In the genomic region with DNA sequence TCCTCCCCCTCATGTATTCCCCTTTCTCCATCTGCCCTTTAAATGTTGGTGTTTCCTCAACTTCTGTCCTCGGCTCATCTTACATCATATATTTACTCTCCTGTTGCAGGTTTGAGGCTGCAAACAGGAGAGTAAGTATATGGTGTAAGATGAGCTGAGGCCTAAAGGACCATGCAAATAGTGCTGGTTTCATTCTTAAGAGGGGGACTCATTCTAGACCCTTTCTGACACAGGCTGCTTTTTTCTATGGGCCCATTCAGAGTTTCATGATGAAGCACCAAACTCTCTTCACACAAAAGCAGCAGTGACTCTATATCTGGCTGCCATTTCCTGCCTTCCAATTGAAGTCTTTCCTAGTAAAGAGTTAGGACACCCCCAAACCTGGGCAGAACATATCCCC, we compare ENCODE assay signal across 20 cellular contexts.
A peak's percentile ranks its signal among the peaks of the same experiment; 100 is the strongest.
DNase-seq lines count a peak whose midpoint lies in the region; ATAC-seq, FAIRE-seq and TF ChIP-seq lines count a peak whose summit lies in the region.
"Had no signal": no experiment of that assay in that cellular context is flagged by ENCODE, and none has a peak within 500 bp of the region (broad histone marks: within the 10 kb centered on the region; RNA-seq: fewer than 3 reads in every experiment).

No MANE protein-coding gene starts in this region.

- BruUV-seq in HepG2 (replicated peaks; lab: Mats Ljungman, UMichigan) (no TSS peak), IMR-90 (replicated peaks; lab: Mats Ljungman, UMichigan) (no TSS peak), MCF 10A (replicated peaks; lab: Mats Ljungman, UMichigan) (no TSS peak)

- H2BK15ac ChIP-seq in IMR-90 (ENCODE audit: low read depth, low read length): no peak overlapping the region

- H4K20me1 ChIP-seq in HepG2 (ENCODE audit: insufficient read depth, low read length): no peaks in the 10 kb centered on the region
- no peaks in the 10 kb centered on the region for H4K20me1 ChIP-seq in IMR-90 (ENCODE audit: insufficient read depth, low read length)

- no peak overlapping the region for H2AK9ac ChIP-seq in IMR-90 (replicated peaks; ENCODE audit: low read depth, low read length, poor library complexity)

- peak overlapping the region; percentile 83; the same call in 1 of the 2 replicates for H2BK20ac ChIP-seq in IMR-90 (ENCODE audit: low read depth, low read length)

- TF ChIP-seq EP300 in HepG2 (IDR thresholded peaks at IDR 0.05; ENCODE audit: low read depth in 2 of 2, low read length in 2 of 2) (no peak), HepG2 (CRISPR knock-in tag; IDR thresholded peaks at IDR 0.05; ENCODE audit: borderline replicate concordance) (no peak)

- no peaks in the 10 kb centered on the region for H3K36me3 Mint-ChIP-seq in activated T-helper 17 cell treated with anti-CD3 and anti-CD28 coated beads, Interleukin-2, amount 50 U/mL, for 72 hours (ENCODE audit: low read depth)
- H3K36me3 Mint-ChIP-seq in MCF 10A (ENCODE audit: insufficient read depth, unreplicated experiment): no peaks in the 10 kb centered on the region
- H3K36me3 Mint-ChIP-seq: activated naive CD8-positive, alpha-beta T cell; IgD-negative memory B cell had no signal

- H3K79me1 ChIP-seq in IMR-90 (ENCODE audit: low read depth in 1 of 2, low read length in 2 of 2): peaks cover 0 to 8% of the 10 kb centered on the region in 2 experiments; a peak in 1 of 4 replicates

- H3K4me2 ChIP-seq in HepG2 (ENCODE audit: low read depth, low read length) (no peak overlapping the region), IMR-90 (ENCODE audit: low read depth, low read length) (no peak overlapping the region)

- no peak for FAIRE-seq in HepG2 (lab: Jason Lieb, UNC)
- FAIRE-seq: bronchial epithelial cell had no signal

- H3K4me1 Mint-ChIP-seq in activated T-helper 17 cell treated with anti-CD3 and anti-CD28 coated beads, Interleukin-2, amount 50 U/mL, for 72 hours: peaks cover 4% of the 10 kb centered on the region
- H3K4me1 Mint-ChIP-seq in MCF 10A (ENCODE audit: insufficient read depth, unreplicated experiment): peaks cover 8% of the 10 kb centered on the region

- no peak overlapping the region for H3K27ac ChIP-seq in HepG2 (ENCODE audit: extremely low read length, insufficient read depth, low read length)
- no peak overlapping the region for H3K27ac ChIP-seq in right lobe of liver
- H3K27ac ChIP-seq in IMR-90 (ENCODE audit: insufficient read depth, low read length): no peak overlapping the region
- H3K27ac ChIP-seq: heart left ventricle, neutrophil, right atrium auricular region had no signal

- H2AK5ac ChIP-seq in IMR-90 (ENCODE audit: low read depth, low read length): no peak overlapping the region

- H3K36me3 ChIP-seq in HepG2 (replicated peaks in 1 of 2; ENCODE audit: control insufficient read depth in 1 of 2, insufficient read depth in 2 of 2, low read length in 2 of 2) (no peaks in the 10 kb centered on the region), right lobe of liver (no peaks in the 10 kb centered on the region), IMR-90 (ENCODE audit: control insufficient read depth, insufficient read depth, low read length) (no peaks in the 10 kb centered on the region)
- H3K36me3 ChIP-seq: heart left ventricle, neutrophil, right atrium auricular region, uterus had no signal

- H3K4me1 ChIP-seq in HepG2 (ENCODE audit: insufficient read depth, low read length): peaks cover 22% of the 10 kb centered on the region
- no peaks in the 10 kb centered on the region for H3K4me1 ChIP-seq in right lobe of liver
- H3K4me1 ChIP-seq in IMR-90 (ENCODE audit: control insufficient read depth, insufficient read depth, low read length): peaks cover 24% of the 10 kb centered on the region
- H3K4me1 ChIP-seq: uterus had no signal

- DNase-seq in HepG2 (ENCODE audit: low spot score) (no peak), right lobe of liver (no peak), IMR-90 (no peak), NCI-H1930 (lab: John Stamatoyannopoulos, UW) (no peak), MCF 10A (ENCODE audit: unreplicated experiment) (no peak)
- DNase-seq in stimulated activated naive CD4-positive, alpha-beta T cell (lab: John Stamatoyannopoulos, UW): no peak
- DNase-seq: activated CD4-positive, alpha-beta T cell treated with anti-CD3 and anti-CD28 coated beads, Interleukin-2, amount 10 ng/mL, durations not matched to agents 7 days and 5 days; CD4-positive, alpha-beta T cell; heart left ventricle; NCI-H345; T1000 had no signal

- TF ChIP-seq POLR2A in HepG2 (IDR thresholded peaks at IDR 0.05; ENCODE audit: insufficient read depth in 1 of 2, low read depth in 2 of 2, low read length in 2 of 2): no peak
- TF ChIP-seq POLR2A in right lobe of liver (IDR thresholded peaks at IDR 0.05): no peak
- no peak for TF ChIP-seq POLR2A in IMR-90 (IDR thresholded peaks at IDR 0.05; ENCODE audit: low read depth, low read length)

- no peak overlapping the region for H2AFZ ChIP-seq in HepG2 (ENCODE audit: low read length)
- no peak overlapping the region for H2AFZ ChIP-seq in IMR-90 (replicated peaks; ENCODE audit: low read length, poor library complexity)

- CTCF ChIA-PET in HepG2 (lab: Yijun Ruan, JAX; ENCODE audit: low intra/inter-chr PET ratio, low total read pairs): no interaction called here
- CTCF ChIA-PET in IMR-90 (lab: Yijun Ruan, JAX): interaction anchor here (0.6 kb wide), 1 partner anchor 82 kb away, joined by 3 read pairs; no protein-coding TSS in a partner anchor
- CTCF ChIA-PET in MCF 10A (lab: Yijun Ruan, JAX): interaction anchor here (0.8 to 1.3 kb wide), 2 partner anchors 217 to 218 kb away, joined by 3 read pairs; a partner anchor contains a TSS

- H4K5ac ChIP-seq in IMR-90 (ENCODE audit: low read depth, low read length): no peak overlapping the region

- H3K9me1 ChIP-seq in IMR-90 (ENCODE audit: insufficient read depth, low read length): peaks cover 14% of the 10 kb centered on the region

- H2BK120ac ChIP-seq in IMR-90 (ENCODE audit: low read depth, low read length): peak overlapping the region; percentile 2; the same call in 1 of the 2 replicates

- H3K4me3 ChIP-seq in HepG2 (replicated peaks in 1 of 3; ENCODE audit: insufficient read depth in 1 of 3, low read depth in 2 of 3, low read length in 3 of 3): no peak overlapping the region
- no peak overlapping the region for H3K4me3 ChIP-seq in right lobe of liver
- H3K4me3 ChIP-seq in IMR-90 (ENCODE audit: insufficient read depth, low read depth, low read length): no peak overlapping the region
- H3K4me3 ChIP-seq: heart left ventricle, right atrium auricular region, uterus had no signal

- no peaks in the 10 kb centered on the region for H3K9me3 Mint-ChIP-seq in activated T-helper 17 cell treated with anti-CD3 and anti-CD28 coated beads, Interleukin-2, amount 50 U/mL, for 72 hours
- no peaks in the 10 kb centered on the region for H3K9me3 Mint-ChIP-seq in MCF 10A (ENCODE audit: unreplicated experiment)
- H3K9me3 Mint-ChIP-seq: CD4-positive, alpha-beta T cell; memory B cell had no signal

- no peak overlapping the region for H3K56ac ChIP-seq in IMR-90 (ENCODE audit: extremely low read depth, insufficient read depth, low read length)

- intact Hi-C loops in HepG2 (cut with micrococcal nuclease; ENCODE audit: unreplicated experiment) (no loop called here), right lobe of liver (cut with DNase I) (loop anchor here in 1 of 2 donors (10.0 kb wide), 1 partner anchor 222 kb away; a partner anchor contains a TSS), IMR-90 (cut with micrococcal nuclease) (no loop called here), MCF 10A (cut with micrococcal nuclease) (no loop called here)

- no peaks in the 10 kb centered on the region for H3K79me2 ChIP-seq in HepG2 (ENCODE audit: insufficient read depth, low read length)

- H3K9me3 ChIP-seq in HepG2 (ENCODE audit: low read length) (0 out of 2 replicates have a peak, but pooled peaks cover 6% of the 10 kb centered on the region), right lobe of liver (no peaks in the 10 kb centered on the region), IMR-90 (ENCODE audit: control insufficient read depth, insufficient read depth, low read length) (no peaks in the 10 kb centered on the region)
- H3K9me3 ChIP-seq: heart left ventricle, neutrophil, right atrium auricular region, uterus had no signal

- H3K9ac ChIP-seq in HepG2 (ENCODE audit: insufficient read depth, low read depth, low read length): no peak overlapping the region
- H3K9ac ChIP-seq in IMR-90 (ENCODE audit: low read depth, low read length): no peak overlapping the region

- H3K4me3 Mint-ChIP-seq in activated T-helper 17 cell treated with anti-CD3 and anti-CD28 coated beads, Interleukin-2, amount 50 U/mL, for 72 hours: no peak overlapping the region
- no peak overlapping the region for H3K4me3 Mint-ChIP-seq in MCF 10A (ENCODE audit: unreplicated experiment)
- H3K4me3 Mint-ChIP-seq: activated CD4-positive, alpha-beta T cell treated with anti-CD3 and anti-CD28 coated beads, Interleukin-2, amount 10 ng/mL, durations not matched to agents 7 days and 5 days; activated naive CD8-positive, alpha-beta T cell; CD4-positive, alpha-beta T cell; memory B cell had no signal

- H3K27ac Mint-ChIP-seq in activated T-helper 17 cell treated with anti-CD3 and anti-CD28 coated beads, Interleukin-2, amount 50 U/mL, for 72 hours: no peak overlapping the region
- H3K27ac Mint-ChIP-seq in MCF 10A (ENCODE audit: low read depth, unreplicated experiment): no peak overlapping the region
- H3K27ac Mint-ChIP-seq: activated CD4-positive, alpha-beta T cell treated with anti-CD3 and anti-CD28 coated beads, Interleukin-2, amount 10 ng/mL, durations not matched to agents 7 days and 5 days; activated naive CD8-positive, alpha-beta T cell; CD4-positive, alpha-beta T cell; memory B cell had no signal

- in situ Hi-C loops in HepG2 (cut with HindIII; ENCODE audit: extremely low pct_ligation_motif_present, low pct_unique_long_range_greater_than_20kb): no loop called here
- in situ Hi-C loops in IMR-90 (cut with MboI; ENCODE audit: low sequenced_read_pairs): no loop called here

- no peaks in the 10 kb centered on the region for H3K27me3 Mint-ChIP-seq in activated T-helper 17 cell treated with anti-CD3 and anti-CD28 coated beads, Interleukin-2, amount 50 U/mL, for 72 hours
- no peaks in the 10 kb centered on the region for H3K27me3 Mint-ChIP-seq in MCF 10A (ENCODE audit: insufficient read depth, unreplicated experiment)
- H3K27me3 Mint-ChIP-seq: activated CD4-positive, alpha-beta T cell treated with anti-CD3 and anti-CD28 coated beads, Interleukin-2, amount 10 ng/mL, durations not matched to agents 7 days and 5 days; activated naive CD8-positive, alpha-beta T cell; CD4-positive, alpha-beta T cell; memory B cell had no signal

- TF ChIP-seq CTCF in HepG2 (CRISPR knock-in tag; IDR thresholded peaks at IDR 0.05) (no peak), right lobe of liver (IDR thresholded peaks at IDR 0.05) (no peak), IMR-90 (conservative IDR thresholded peaks at IDR 0.05; ENCODE audit: low read depth, low read length) (no peak), MCF 10A (IDR thresholded peaks at IDR 0.05; ENCODE audit: unreplicated experiment) (no peak)

- dilution Hi-C loops in IMR-90 (cut with HindIII; ENCODE audit: low sequenced_read_pairs, unreplicated experiment): no loop called here

- peak overlapping the region in 1 of 2 experiments; percentile 11; a peak in 2 of 4 replicates for H4K8ac ChIP-seq in IMR-90 (ENCODE audit: low read depth in 2 of 2, low read length in 2 of 2)

- 12% methylated on average over 1 of the region's 1 CpG for WGBS in HepG2 (ENCODE audit: low lambda C conversion rate)
- 23% methylated on average over 1 of the region's 1 CpG for WGBS in right lobe of liver (ENCODE audit: insufficient coverage, low coverage, low lambda C conversion rate, missing lambda C conversion rate)
- WGBS in IMR-90 (ENCODE audit: extremely low coverage in 2 of 2, insufficient read length in 1 of 2), 2 experiments: no CpG with 5 or more reads among the region's 1 CpG

- POLR2A ChIA-PET in HepG2 (lab: Yijun Ruan, JAX): no interaction called here
- POLR2A ChIA-PET in IMR-90 (lab: Charles Lee; ENCODE audit: unreplicated experiment): no interaction called here
- POLR2A ChIA-PET in MCF 10A (lab: Yijun Ruan, JAX): interaction anchor here (1.3 kb wide), 1 partner anchor 218 kb away, joined by 3 read pairs; a partner anchor contains a TSS

- peak overlapping the region; percentile 48; the same call in 1 of the 2 replicates for H3K14ac ChIP-seq in IMR-90 (replicated peaks; ENCODE audit: low read depth, low read length)

- H3K27me3 ChIP-seq in HepG2 (ENCODE audit: control insufficient read depth in 1 of 2, insufficient read depth in 2 of 2, low read length in 2 of 2) (no peaks in the 10 kb centered on the region), right lobe of liver (no peaks in the 10 kb centered on the region), IMR-90 (ENCODE audit: control insufficient read depth, insufficient read depth, low read length) (no peaks in the 10 kb centered on the region)
- H3K27me3 ChIP-seq: heart left ventricle, neutrophil, right atrium auricular region, uterus had no signal

- 0 out of 2 replicates have a peak overlapping the region, but pooled peaks have one; percentile 61 for H3K4ac ChIP-seq in IMR-90 (ENCODE audit: low read depth, low read length)

- no peak overlapping the region for H4K91ac ChIP-seq in IMR-90 (ENCODE audit: insufficient read depth, low read depth, low read length)

- H3K18ac ChIP-seq in IMR-90 (ENCODE audit: low read depth, low read length): peak overlapping the region; percentile 64

- H2BK5ac ChIP-seq in IMR-90 (ENCODE audit: low read depth, low read length, poor library complexity, severe bottlenecking): no peak overlapping the region

- no peak overlapping the region for H3K23ac ChIP-seq in IMR-90 (ENCODE audit: low read depth, low read length)

- ATAC-seq in HepG2 (no peak), right lobe of liver (no peak), IMR-90 (ENCODE audit: low read depth) (no peak), GM19324 (IDR thresholded peaks at IDR 0.05; ENCODE audit: low FRiP score, unreplicated experiment) (no peak)
- peak; percentile 17 for ATAC-seq in activated T-helper 17 cell treated with anti-CD3 and anti-CD28 coated beads, Interleukin-2, amount 50 U/mL, for 72 hours (replicated peaks)
- ATAC-seq: heart left ventricle had no signal

- TF ChIP-seq RAD21 in HepG2 (CRISPR knock-in tag; IDR thresholded peaks at IDR 0.05): no peak
- TF ChIP-seq RAD21 in IMR-90 (IDR thresholded peaks at IDR 0.05; ENCODE audit: low read length): no peak
